ENCODE assay signal across 7 cellular contexts in the genomic region with DNA sequence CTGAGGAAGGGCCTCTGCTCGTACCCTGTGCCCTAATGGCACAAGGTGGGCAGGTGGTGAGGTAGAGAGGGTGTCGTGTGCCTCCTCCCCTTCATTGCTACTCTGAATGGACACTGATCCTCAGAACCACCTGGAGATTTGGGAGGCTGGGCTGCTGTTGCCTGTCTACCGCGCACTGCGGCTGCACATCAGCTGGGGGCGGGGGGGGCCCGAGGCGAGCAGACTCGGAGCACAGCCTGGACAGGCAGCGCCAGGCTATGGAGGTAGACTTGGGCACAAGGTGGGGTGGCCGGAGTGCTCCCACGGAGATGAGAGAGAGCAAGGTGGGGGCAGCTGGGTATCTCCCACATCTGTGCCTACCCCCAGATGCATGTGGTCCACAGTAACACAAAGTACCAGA. TPM values are rescaled to one million over a fixed set of nuclear protein-coding genes. Genes with fewer than 3 reads are reported as not detected.
"Had no signal": no experiment of that assay in that cellular context is flagged by ENCODE, and none has a peak within 500 bp of the region (broad histone marks: within the 10 kb centered on the region; RNA-seq: fewer than 3 reads in every experiment).

No MANE protein-coding gene starts in this region.

RNA-seq across cellular contexts. Expression of gene RIMBP3B, which starts 26.0 kb away (rescaled TPM):
- total RNA-seq: dermis microvascular lymphatic vessel endothelial cell, esophagus mucosa, esophagus squamous epithelium, gastrocnemius medialis, left colon, left ventricle myocardium inferior had no signal
- polyA plus RNA-seq: keratinocyte had no signal
